In the genomic region with DNA sequence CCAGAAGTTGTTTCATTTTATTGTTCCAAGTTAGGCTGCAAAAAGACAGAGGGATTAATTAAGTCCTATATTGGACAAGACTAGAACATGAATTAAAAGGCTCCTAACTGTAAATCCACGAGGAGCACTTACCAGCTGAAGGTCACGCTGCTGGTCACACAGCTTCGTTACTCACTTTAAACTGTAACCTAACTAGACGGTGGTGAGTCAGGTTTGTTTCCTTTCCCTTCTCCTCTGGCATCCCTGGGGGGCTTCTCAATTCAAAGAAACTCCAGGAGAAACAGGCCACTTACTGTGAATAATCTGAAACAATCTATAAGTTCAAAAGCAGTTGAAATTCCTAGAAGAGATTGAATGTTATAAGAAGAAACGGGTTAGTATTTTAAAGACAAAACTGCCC, we compare ENCODE assay signal across 18 cellular contexts.
DNase-seq lines count a peak whose midpoint lies in the region; ATAC-seq lines count a peak whose summit lies in the region.
"Had no signal": no experiment of that assay in that cellular context is flagged by ENCODE, and none has a peak within 500 bp of the region (broad histone marks: within the 10 kb centered on the region; RNA-seq: fewer than 3 reads in every experiment).

No MANE protein-coding gene starts in this region.

- no peaks in the 10 kb centered on the region for H3K27me3 Mint-ChIP-seq in activated T-helper 17 cell treated with anti-CD3 and anti-CD28 coated beads, Interleukin-2, amount 50 U/mL, for 72 hours

- DNase-seq in LHCN-M2 (ENCODE audit: low read depth): peak; percentile 17
- peak; percentile 48 for DNase-seq in astrocyte of the hippocampus (ENCODE audit: low read depth, low spot score)
- DNase-seq in iris pigment epithelial cell (ENCODE audit: low read depth): peak; percentile 84
- DNase-seq in smooth muscle cell of the brain vasculature (ENCODE audit: low read depth, low spot score): peak; percentile 68
- DNase-seq in iPS-NIHi11 (ENCODE audit: low spot score): no peak
- DNase-seq: activated CD8-positive, alpha-beta memory T cell treated with anti-CD3 and anti-CD28 coated beads, Interleukin-2, amount 10 ng/mL, durations not matched to agents 7 days and 5 days; activated gamma-delta T cell; glutamatergic neuron; H9; kidney; NCI-H1436 treated with DMSO at 0.1 percent for 48 hours; NCI-H446; posterior cingulate gyrus; T-helper 1 cell had no signal

- no peak overlapping the region for H3K27ac Mint-ChIP-seq in activated T-helper 17 cell treated with anti-CD3 and anti-CD28 coated beads, Interleukin-2, amount 50 U/mL, for 72 hours
- H3K27ac Mint-ChIP-seq: activated CD8-positive, alpha-beta memory T cell treated with anti-CD3 and anti-CD28 coated beads, Interleukin-2, amount 10 ng/mL, durations not matched to agents 7 days and 5 days; brain; H9 had no signal

- H3K4me1 Mint-ChIP-seq in activated T-helper 17 cell treated with anti-CD3 and anti-CD28 coated beads, Interleukin-2, amount 50 U/mL, for 72 hours: no peaks in the 10 kb centered on the region
- H3K4me1 Mint-ChIP-seq: activated CD8-positive, alpha-beta memory T cell treated with anti-CD3 and anti-CD28 coated beads, Interleukin-2, amount 10 ng/mL, durations not matched to agents 7 days and 5 days had no signal

- no peaks in the 10 kb centered on the region for H3K36me3 Mint-ChIP-seq in activated T-helper 17 cell treated with anti-CD3 and anti-CD28 coated beads, Interleukin-2, amount 50 U/mL, for 72 hours (ENCODE audit: low read depth)
- H3K36me3 Mint-ChIP-seq: activated CD8-positive, alpha-beta memory T cell treated with anti-CD3 and anti-CD28 coated beads, Interleukin-2, amount 10 ng/mL, durations not matched to agents 7 days and 5 days; brain had no signal

- H3K9me3 Mint-ChIP-seq in activated T-helper 17 cell treated with anti-CD3 and anti-CD28 coated beads, Interleukin-2, amount 50 U/mL, for 72 hours: peaks cover 1% of the 10 kb centered on the region

- H3K4me3 Mint-ChIP-seq in activated T-helper 17 cell treated with anti-CD3 and anti-CD28 coated beads, Interleukin-2, amount 50 U/mL, for 72 hours: no peak overlapping the region
- H3K4me3 Mint-ChIP-seq: activated CD8-positive, alpha-beta memory T cell treated with anti-CD3 and anti-CD28 coated beads, Interleukin-2, amount 10 ng/mL, durations not matched to agents 7 days and 5 days; H9 had no signal

- ATAC-seq in activated T-helper 17 cell treated with anti-CD3 and anti-CD28 coated beads, Interleukin-2, amount 50 U/mL, for 72 hours (replicated peaks): no peak
- ATAC-seq in HG03469 (IDR thresholded peaks at IDR 0.05; ENCODE audit: unreplicated experiment): no peak
- ATAC-seq: activated CD8-positive, alpha-beta memory T cell treated with anti-CD3 and anti-CD28 coated beads, Interleukin-2, amount 10 ng/mL, durations not matched to agents 7 days and 5 days; Panc1 had no signal
